6 cellular contexts compared by ENCODE assay signal in genomic region chr16:77590707-77591106, GRCh38.
"Had no signal": no experiment of that assay in that cellular context is flagged by ENCODE, and none has a peak within 500 bp of the region (broad histone marks: within the 10 kb centered on the region; RNA-seq: fewer than 3 reads in every experiment).

No MANE protein-coding gene starts in this region.

- H3K9me3 Mint-ChIP-seq: IgD-negative memory B cell had no signal

- H3K27ac Mint-ChIP-seq: IgD-negative memory B cell had no signal

- ATAC-seq: K562 had no signal

- H3K4me3 Mint-ChIP-seq: IgD-negative memory B cell had no signal

- H3K4me1 Mint-ChIP-seq: IgD-negative memory B cell had no signal

- H3K27ac ChIP-seq: HL-60 had no signal

- FAIRE-seq: HTR-8/SVneo, K562 had no signal

- DNase-seq: IMR-90, KBM-7 had no signal

- H3K4me3 ChIP-seq: K562 had no signal
